ENCODE assay signal across 9 cellular contexts in the genomic region with DNA sequence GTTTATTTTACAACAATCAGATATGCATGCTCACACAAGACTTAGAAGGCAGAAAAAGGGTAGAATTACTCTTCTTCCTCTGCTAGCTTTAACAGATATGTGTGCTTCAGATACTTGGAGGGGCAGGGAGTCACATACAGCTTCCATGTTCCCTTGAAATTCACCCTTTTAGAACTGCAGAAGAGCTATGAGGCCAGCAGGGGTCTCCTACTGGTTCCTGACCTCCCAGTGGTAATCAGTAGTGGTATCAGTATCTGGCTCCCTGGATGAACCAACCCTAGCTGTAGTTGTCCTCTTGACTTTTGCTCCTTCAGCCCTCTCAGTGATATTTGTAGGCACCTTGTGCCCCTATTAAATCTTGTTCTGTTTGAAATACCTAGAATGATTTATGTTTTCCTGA.
DNase-seq lines count a peak whose midpoint lies in the region; ATAC-seq and TF ChIP-seq lines count a peak whose summit lies in the region.
"Had no signal": no experiment of that assay in that cellular context is flagged by ENCODE, and none has a peak within 500 bp of the region (broad histone marks: within the 10 kb centered on the region; RNA-seq: fewer than 3 reads in every experiment).

No MANE protein-coding gene starts in this region.

- H2AFZ ChIP-seq in GM23338 (0 out of 2 replicates have a peak overlapping the region, but pooled peaks have one; percentile 19), PC-9 (no peak overlapping the region)

- H3K4me3 Mint-ChIP-seq in GM23338 = no peak overlapping the region
- no peak overlapping the region for H3K4me3 Mint-ChIP-seq in stimulated activated memory B cell treated with anti-CD40 and anti-IgM and Interleukin-4, amounts not matched to agents 10 μg/mL and 1 μg/mL and 100 μg/mL, for 72 hours

- H3K9me3 Mint-ChIP-seq in GM23338 = no peaks in the 10 kb centered on the region
- peaks cover 13% of the 10 kb centered on the region for H3K9me3 Mint-ChIP-seq in stimulated activated memory B cell treated with anti-CD40 and anti-IgM and Interleukin-4, amounts not matched to agents 10 μg/mL and 1 μg/mL and 100 μg/mL, for 72 hours

- H3K9me2 ChIP-seq in GM23338 (ENCODE audit: insufficient read depth) (0 out of 2 replicates have a peak, but pooled peaks cover 7% of the 10 kb centered on the region), PC-9 (ENCODE audit: insufficient read depth) (no peaks in the 10 kb centered on the region)

- TF ChIP-seq CTCF in BJ (IDR thresholded peaks at IDR 0.05; ENCODE audit: insufficient read depth, low read depth, low read length) = peak; percentile 38; the same call in 1 of the 2 replicates
- TF ChIP-seq CTCF in GM23338 (conservative IDR thresholded peaks at IDR 0.05; ENCODE audit: low read depth in 2 of 2) = peak; percentile 70 to 72
- peak; percentile 25; the same call in 1 of the 2 replicates for TF ChIP-seq CTCF in PC-9 (conservative IDR thresholded peaks at IDR 0.05)
- peak; percentile 37 for TF ChIP-seq CTCF in foreskin fibroblast (IDR thresholded peaks at IDR 0.05; ENCODE audit: low read depth, low read length)
- peak in 2 of 9 donors; percentile 13 to 16 for TF ChIP-seq CTCF in heart right ventricle (IDR thresholded peaks at IDR 0.05)

- POLR2A ChIA-PET in BJ (lab: Charles Lee) = no interaction called here
- POLR2A ChIA-PET in PC-9 (lab: Charles Lee; ENCODE audit: unreplicated experiment) = no interaction called here

- H3K4me3 ChIP-seq in BJ (ENCODE audit: low read depth, low read length) (no peak overlapping the region), GM23338 (no peak overlapping the region), PC-9 (no peak overlapping the region), foreskin fibroblast (ENCODE audit: low read depth in 1 of 2, low read length in 2 of 2) (no peak overlapping the region), heart right ventricle (no peak overlapping the region)

- H3K27ac ChIP-seq in GM23338 (ENCODE audit: low read depth) = no peak overlapping the region
- no peak overlapping the region for H3K27ac ChIP-seq in PC-9
- no peak overlapping the region for H3K27ac ChIP-seq in heart right ventricle

- H3K27ac Mint-ChIP-seq in GM23338 = no peak overlapping the region
- no peak overlapping the region for H3K27ac Mint-ChIP-seq in stimulated activated memory B cell treated with anti-CD40 and anti-IgM and Interleukin-4, amounts not matched to agents 10 μg/mL and 1 μg/mL and 100 μg/mL, for 72 hours

- H3K4me1 ChIP-seq in GM23338 (ENCODE audit: insufficient read depth) (no peaks in the 10 kb centered on the region), PC-9 (replicated peaks; ENCODE audit: insufficient read depth) (no peaks in the 10 kb centered on the region), heart right ventricle (no peaks in the 10 kb centered on the region)

- H3K4me1 Mint-ChIP-seq in GM23338 = no peaks in the 10 kb centered on the region
- peaks cover 7% of the 10 kb centered on the region for H3K4me1 Mint-ChIP-seq in stimulated activated memory B cell treated with anti-CD40 and anti-IgM and Interleukin-4, amounts not matched to agents 10 μg/mL and 1 μg/mL and 100 μg/mL, for 72 hours

- peak; percentile 98 for ATAC-seq in GM23338
- no peak for ATAC-seq in stimulated activated memory B cell treated with anti-CD40 and anti-IgM and Interleukin-4, amounts not matched to agents 10 μg/mL and 1 μg/mL and 100 μg/mL, for 72 hours
- ATAC-seq in heart right ventricle = no peak

- H3K27me3 ChIP-seq in BJ (ENCODE audit: control insufficient read depth, insufficient read depth, low read length) (no peaks in the 10 kb centered on the region; the same call in 1 of the 2 replicates), GM23338 (ENCODE audit: insufficient read depth) (no peaks in the 10 kb centered on the region), PC-9 (ENCODE audit: insufficient read depth, low read depth) (no peaks in the 10 kb centered on the region), heart right ventricle (peaks cover 0 to 4% (median 0%) of the 10 kb centered on the region in 7 donors)

- H3K27me3 Mint-ChIP-seq in GM23338 (ENCODE audit: insufficient read depth, low read depth, poor library complexity) = peaks cover 2% of the 10 kb centered on the region
- H3K27me3 Mint-ChIP-seq in stimulated activated memory B cell treated with anti-CD40 and anti-IgM and Interleukin-4, amounts not matched to agents 10 μg/mL and 1 μg/mL and 100 μg/mL, for 72 hours = peaks cover 63% of the 10 kb centered on the region

- H3K36me3 Mint-ChIP-seq in GM23338 (ENCODE audit: low read depth) = no peaks in the 10 kb centered on the region; the same call in 2 of the 3 replicates
- H3K36me3 Mint-ChIP-seq in stimulated activated memory B cell treated with anti-CD40 and anti-IgM and Interleukin-4, amounts not matched to agents 10 μg/mL and 1 μg/mL and 100 μg/mL, for 72 hours = no peaks in the 10 kb centered on the region

- H3K79me2 ChIP-seq in GM23338 (replicated peaks; ENCODE audit: insufficient read depth) (no peaks in the 10 kb centered on the region), PC-9 (ENCODE audit: low read depth) (no peaks in the 10 kb centered on the region)

- no TSS peak for BruUV-seq in PC-9 (replicated peaks; lab: Mats Ljungman, UMichigan)

- H3K9me3 ChIP-seq in PC-9 (ENCODE audit: insufficient read depth, low read depth) = no peaks in the 10 kb centered on the region
- H3K9me3 ChIP-seq in heart right ventricle = peaks cover 0 to 25% (median 2%) of the 10 kb centered on the region in 11 donors

- H4K20me1 ChIP-seq in GM23338 (replicated peaks; ENCODE audit: insufficient read depth) (no peaks in the 10 kb centered on the region), PC-9 (ENCODE audit: insufficient read depth) (no peaks in the 10 kb centered on the region)

- DNase-seq in BJ (ENCODE audit: low read depth) (no peak), GM23338 (ENCODE audit: low spot score) (peak; percentile 81), PC-9 (no peak), foreskin fibroblast (peak; percentile 0 to 4), NCI-H2029 treated with DMSO at 0.1 percent for 48 hours (lab: John Stamatoyannopoulos, UW) (no peak), heart right ventricle (no peak)
- no peak for DNase-seq in activated CD4-positive, alpha-beta T cell treated with anti-CD3 and anti-CD28 coated beads for 4 hours
- DNase-seq: hippocampal formation had no signal

- H3K36me3 ChIP-seq in BJ (ENCODE audit: control insufficient read depth, insufficient read depth, low read length) (no peaks in the 10 kb centered on the region), GM23338 (ENCODE audit: insufficient read depth) (no peaks in the 10 kb centered on the region), PC-9 (ENCODE audit: low read depth) (no peaks in the 10 kb centered on the region), heart right ventricle (no peaks in the 10 kb centered on the region)

- H3F3A ChIP-seq in GM23338 (replicated peaks; ENCODE audit: low read depth) (no peaks in the 10 kb centered on the region), PC-9 (ENCODE audit: insufficient read depth, low read depth) (no peaks in the 10 kb centered on the region)

- intact Hi-C loops in PC-9 (cut with micrococcal nuclease; ENCODE audit: unreplicated experiment) = no loop called here
- intact Hi-C loops in heart right ventricle (cut with DNase I) = no loop called here

- CTCF ChIA-PET in BJ (lab: Yijun Ruan, JAX) = interaction anchor here (1.6 kb wide), 1 partner anchor 11 kb away, joined by 3 read pairs; no protein-coding TSS in a partner anchor
- CTCF ChIA-PET in PC-9 (lab: Charles Lee) = interaction anchor here (0.5 kb wide), 1 partner anchor 145 kb away, joined by 6 read pairs; no protein-coding TSS in a partner anchor

- H3K4me2 ChIP-seq in GM23338 (no peak overlapping the region), PC-9 (no peak overlapping the region)

Comparison
In these comparisons a context has a peak if more than half of its experiments do, and no peak if none do; other contexts are left out.
1. DNase-seq: peak in GM23338 (single experiment) and foreskin fibroblast (2 of 2); none in BJ (single experiment), PC-9 (0 of 2), activated CD4-positive, alpha-beta T cell treated with anti-CD3 and anti-CD28 coated beads for 4 hours (0 of 2), NCI-H2029 treated with DMSO at 0.1 percent for 48 hours (single experiment) and heart right ventricle (0 of 2).